In the genomic region with DNA sequence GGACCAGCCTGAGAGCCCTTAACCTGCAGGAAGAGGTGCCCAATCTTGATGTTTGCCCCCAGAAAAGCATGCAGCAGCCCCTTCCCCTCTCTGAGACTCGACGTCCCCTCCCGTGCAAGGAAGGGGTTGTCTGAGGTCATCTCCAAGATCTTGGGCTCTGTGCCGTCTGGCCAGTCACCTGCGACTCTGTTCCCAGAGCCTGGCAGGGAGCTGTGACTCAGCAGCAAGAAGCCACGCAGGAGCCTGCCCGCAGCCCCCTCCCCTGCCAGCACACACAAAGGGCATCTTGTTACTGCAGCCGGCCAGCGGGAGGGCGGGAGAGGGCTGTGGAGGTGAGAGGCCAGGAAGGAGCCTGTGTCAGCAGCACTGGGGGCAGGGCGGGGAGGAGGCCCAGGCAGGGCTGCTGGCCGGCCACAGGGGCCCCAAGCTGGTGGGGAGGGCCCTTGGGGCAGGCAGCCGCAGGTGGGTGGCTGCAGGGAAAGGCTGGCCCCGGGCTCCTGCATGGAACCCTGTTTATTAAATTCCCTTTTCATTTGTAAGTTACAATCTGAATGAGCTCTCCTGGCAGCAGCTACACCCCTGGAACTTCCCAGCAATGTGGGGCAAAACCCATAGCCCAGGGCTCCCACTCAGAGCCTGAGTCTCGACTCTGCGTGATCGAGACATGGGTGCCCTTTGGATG, we compare ENCODE assay signal across 1 cellular context.
TF ChIP-seq lines count a peak whose summit lies in the region.

No MANE protein-coding gene starts in this region.

TF ChIP-seq in IMR-90, 13 proteins besides CTCF, POLR2A, EP300 and RAD21 (continued from another document):
- TF ChIP-seq, protein P1, sequence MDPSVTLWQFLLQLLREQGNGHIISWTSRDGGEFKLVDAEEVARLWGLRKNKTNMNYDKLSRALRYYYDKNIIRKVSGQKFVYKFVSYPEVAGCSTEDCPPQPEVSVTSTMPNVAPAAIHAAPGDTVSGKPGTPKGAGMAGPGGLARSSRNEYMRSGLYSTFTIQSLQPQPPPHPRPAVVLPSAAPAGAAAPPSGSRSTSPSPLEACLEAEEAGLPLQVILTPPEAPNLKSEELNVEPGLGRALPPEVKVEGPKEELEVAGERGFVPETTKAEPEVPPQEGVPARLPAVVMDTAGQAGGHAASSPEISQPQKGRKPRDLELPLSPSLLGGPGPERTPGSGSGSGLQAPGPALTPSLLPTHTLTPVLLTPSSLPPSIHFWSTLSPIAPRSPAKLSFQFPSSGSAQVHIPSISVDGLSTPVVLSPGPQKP (IDR thresholded peaks at IDR 0.05; ENCODE audit: borderline replicate concordance, low read depth, low read length): no peak
- TF ChIP-seq RFX5 (IDR thresholded peaks at IDR 0.05; ENCODE audit: low read depth, low read length) (no peak), BHLHE40 (IDR thresholded peaks at IDR 0.05; ENCODE audit: low read depth, low read length) (peak; percentile 20; the same call in 1 of the 2 replicates), RCOR1 (IDR thresholded peaks at IDR 0.05; ENCODE audit: insufficient replicate concordance, low read length) (no peak), SMC3 (IDR thresholded peaks at IDR 0.05; ENCODE audit: low read depth, low read length) (no peak), CHD1 (IDR thresholded peaks at IDR 0.05; ENCODE audit: low read depth, low read length) (no peak), MAFK (IDR thresholded peaks at IDR 0.05; ENCODE audit: low read depth, low read length) (0 out of 2 replicates have a peak, but pooled peaks have one; percentile 1), MXI1 (IDR thresholded peaks at IDR 0.05; ENCODE audit: borderline replicate concordance, low read depth, low read length) (no peak), CEBPB (IDR thresholded peaks at IDR 0.05; ENCODE audit: low read depth, low read length) (no peak), MAZ (IDR thresholded peaks at IDR 0.05; ENCODE audit: borderline replicate concordance, low read depth, low read length) (peak; percentile 65; the same call in 1 of the 2 replicates), NFE2L2 (IDR thresholded peaks at IDR 0.05; ENCODE audit: low read depth, low read length) (peak; percentile 69; the same call in 1 of the 2 replicates)
